In genomic region chr11:48045536-48045935, GRCh38 we compare ENCODE assay signal across 18 cellular contexts.
"Had no signal": no experiment of that assay in that cellular context is flagged by ENCODE, and none has a peak within 500 bp of the region (broad histone marks: within the 10 kb centered on the region; RNA-seq: fewer than 3 reads in every experiment).

No MANE protein-coding gene starts in this region.

- H3K36me3 Mint-ChIP-seq: mesothelial cell of epicardium had no signal

- H3K36me3 ChIP-seq: ascending aorta, lower lobe of right lung, suprapubic skin, upper lobe of right lung had no signal

- FAIRE-seq: small intestine had no signal

- H3K27me3 Mint-ChIP-seq: activated CD8-positive, alpha-beta memory T cell treated with anti-CD3 and anti-CD28 coated beads, Interleukin-2, amount 10 ng/mL, durations not matched to agents 7 days and 5 days; activated naive CD8-positive, alpha-beta T cell treated with anti-CD3 and anti-CD28 coated beads, Interleukin-2, amount 10 ng/mL, durations not matched to agents 7 days and 5 days had no signal

- H3K27ac ChIP-seq: ascending aorta, coronary artery, suprapubic skin, upper lobe of right lung had no signal

- H3K4me3 ChIP-seq: ascending aorta, coronary artery, lower lobe of right lung, suprapubic skin, upper lobe of right lung had no signal

- ATAC-seq: activated CD8-positive, alpha-beta memory T cell treated with anti-CD3 and anti-CD28 coated beads, Interleukin-2, amount 10 ng/mL, durations not matched to agents 7 days and 5 days; lower lobe of right lung; right cardiac atrium; SK-N-SH treated with all-trans-retinoic acid at 6 μM for 48 hours; stimulated activated effector memory CD8-positive, alpha-beta T cell treated with anti-CD3 and anti-CD28 coated beads, Interleukin-12 subunit alpha, Interleukin-12 subunit beta, amount 100 ng/mL, for 72 hours; upper lobe of right lung had no signal

- H3K27ac Mint-ChIP-seq: mesothelial cell of epicardium; stimulated activated effector memory CD8-positive, alpha-beta T cell treated with anti-CD3 and anti-CD28 coated beads, Interleukin-12 subunit alpha, Interleukin-12 subunit beta, amount 100 ng/mL, for 72 hours; T-helper 1 cell treated with Interleukin-12 subunit alpha and Interleukin-12 subunit beta and Interleukin-4 antibody, amounts not matched to agents 30 μg/mL and 1 μg/mL, for 36 hours had no signal

- H3K27me3 ChIP-seq: ascending aorta, suprapubic skin, upper lobe of right lung had no signal

- H3K9me3 ChIP-seq: ascending aorta, lower lobe of right lung, suprapubic skin, upper lobe of right lung had no signal

- H3K4me1 ChIP-seq: ascending aorta had no signal

- DNase-seq: activated CD4-positive, alpha-beta T cell treated with anti-CD3 and anti-CD28 coated beads, Interleukin-2, amount 50 U/mL, for 48 hours; activated CD4-positive, CD25-positive, alpha-beta regulatory T cell; activated CD8-positive, alpha-beta memory T cell treated with anti-CD3 and anti-CD28 coated beads, Interleukin-2, amount 10 ng/mL, durations not matched to agents 7 days and 5 days; activated naive CD8-positive, alpha-beta T cell treated with anti-CD3 and anti-CD28 coated beads, Interleukin-2, amount 10 ng/mL, durations not matched to agents 7 days and 5 days; activated T-cell treated with anti-CD3 and anti-CD28 coated beads, Interleukin-2, amount 50 U/mL, for 48 hours; erythroblast; hippocampal formation; lower lobe of right lung; right cardiac atrium; small intestine; upper lobe of right lung had no signal

- H3K4me3 Mint-ChIP-seq: activated CD8-positive, alpha-beta memory T cell treated with anti-CD3 and anti-CD28 coated beads, Interleukin-2, amount 10 ng/mL, durations not matched to agents 7 days and 5 days; activated naive CD8-positive, alpha-beta T cell treated with anti-CD3 and anti-CD28 coated beads, Interleukin-2, amount 10 ng/mL, durations not matched to agents 7 days and 5 days; mesothelial cell of epicardium; stimulated activated effector memory CD8-positive, alpha-beta T cell treated with anti-CD3 and anti-CD28 coated beads, Interleukin-12 subunit alpha, Interleukin-12 subunit beta, amount 100 ng/mL, for 72 hours; T-helper 1 cell treated with Interleukin-12 subunit alpha and Interleukin-12 subunit beta and Interleukin-4 antibody, amounts not matched to agents 30 μg/mL and 1 μg/mL, for 36 hours had no signal

- H3K9me3 Mint-ChIP-seq: activated naive CD8-positive, alpha-beta T cell treated with anti-CD3 and anti-CD28 coated beads, Interleukin-2, amount 10 ng/mL, durations not matched to agents 7 days and 5 days; mesothelial cell of epicardium; stimulated activated effector memory CD8-positive, alpha-beta T cell treated with anti-CD3 and anti-CD28 coated beads, Interleukin-12 subunit alpha, Interleukin-12 subunit beta, amount 100 ng/mL, for 72 hours; T-helper 1 cell treated with Interleukin-12 subunit alpha and Interleukin-12 subunit beta and Interleukin-4 antibody, amounts not matched to agents 30 μg/mL and 1 μg/mL, for 36 hours had no signal
